15 cellular contexts compared by ENCODE assay signal in the genomic region with DNA sequence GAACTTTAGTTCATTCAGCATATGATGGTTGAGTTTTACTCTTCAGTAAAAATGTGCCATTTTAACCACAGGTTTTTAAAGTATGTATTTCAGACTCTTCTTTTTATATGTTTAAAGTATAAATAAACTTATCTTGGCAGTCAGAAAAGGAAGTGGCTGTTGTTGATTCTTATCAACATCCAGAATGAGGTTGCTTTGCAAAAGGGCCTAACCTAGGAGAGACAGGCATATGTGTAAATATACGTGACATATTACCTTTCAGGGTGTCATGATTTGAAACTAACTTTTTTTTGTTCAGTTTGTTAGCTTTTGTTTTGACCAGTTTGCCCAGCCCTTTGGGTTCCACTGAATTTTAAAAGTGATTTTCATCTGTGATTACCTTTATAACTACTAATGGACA.
A peak's percentile ranks its signal among the peaks of the same experiment; 100 is the strongest.
DNase-seq lines count a peak whose midpoint lies in the region; ATAC-seq and TF ChIP-seq lines count a peak whose summit lies in the region.
"Had no signal": no experiment of that assay in that cellular context is flagged by ENCODE, and none has a peak within 500 bp of the region (broad histone marks: within the 10 kb centered on the region; RNA-seq: fewer than 3 reads in every experiment).

No MANE protein-coding gene starts in this region.

- peaks cover 54% of the 10 kb centered on the region for H3K4me1 ChIP-seq in OCI-LY3 (ENCODE audit: low read length)

- 0 out of 2 replicates have a peak overlapping the region, but pooled peaks have one; percentile 4 for H3K4me2 ChIP-seq in OCI-LY3 (ENCODE audit: low read length)

- H3K36me3 ChIP-seq in OCI-LY3 (replicated peaks; ENCODE audit: low read depth, low read length), result peaks cover 48% of the 10 kb centered on the region
- H3K36me3 ChIP-seq: prostate gland, suprapubic skin had no signal

- TF ChIP-seq CTCF in OCI-LY3 (IDR thresholded peaks at IDR 0.05; ENCODE audit: low read depth, low read length), result no peak

- no peaks in the 10 kb centered on the region for H3K27me3 ChIP-seq in OCI-LY3 (ENCODE audit: low read depth, low read length)
- H3K27me3 ChIP-seq: suprapubic skin had no signal

- no peak overlapping the region for H3K9ac ChIP-seq in OCI-LY3 (ENCODE audit: low read length)

- peaks cover 100% of the 10 kb centered on the region for H3K79me2 ChIP-seq in OCI-LY3 (ENCODE audit: low read length)

- peaks cover 28% of the 10 kb centered on the region for H3K36me3 Mint-ChIP-seq in activated T-cell treated with anti-CD3 and anti-CD28 coated beads, Interleukin-2, amount 50 U/mL, for 24 hours (ENCODE audit: low read depth)
- peaks cover 24% of the 10 kb centered on the region for H3K36me3 Mint-ChIP-seq in central memory CD8-positive, alpha-beta T cell (ENCODE audit: insufficient read depth)
- peaks cover 6% of the 10 kb centered on the region for H3K36me3 Mint-ChIP-seq in stimulated activated memory B cell treated with anti-CD40 and anti-IgM and Interleukin-4, amounts not matched to agents 10 μg/mL and 1 μg/mL and 100 μg/mL, for 72 hours

- H3K27ac Mint-ChIP-seq in activated T-cell treated with anti-CD3 and anti-CD28 coated beads, Interleukin-2, amount 50 U/mL, for 24 hours, result peak overlapping the region; percentile 82
- peak overlapping the region; percentile 93 for H3K27ac Mint-ChIP-seq in central memory CD8-positive, alpha-beta T cell (ENCODE audit: low read depth)
- peak overlapping the region; percentile 28 for H3K27ac Mint-ChIP-seq in stimulated activated memory B cell treated with anti-CD40 and anti-IgM and Interleukin-4, amounts not matched to agents 10 μg/mL and 1 μg/mL and 100 μg/mL, for 72 hours
- H3K27ac Mint-ChIP-seq: activated B cell treated with CpG ODN at 0.5 μM for 24 hours had no signal

- no peaks in the 10 kb centered on the region for H3K9me3 Mint-ChIP-seq in activated T-cell treated with anti-CD3 and anti-CD28 coated beads, Interleukin-2, amount 50 U/mL, for 24 hours
- H3K9me3 Mint-ChIP-seq in central memory CD8-positive, alpha-beta T cell, result no peaks in the 10 kb centered on the region
- no peaks in the 10 kb centered on the region for H3K9me3 Mint-ChIP-seq in stimulated activated memory B cell treated with anti-CD40 and anti-IgM and Interleukin-4, amounts not matched to agents 10 μg/mL and 1 μg/mL and 100 μg/mL, for 72 hours
- H3K9me3 Mint-ChIP-seq: activated B cell treated with CpG ODN at 0.5 μM for 24 hours had no signal

- no peaks in the 10 kb centered on the region for H3K27me3 Mint-ChIP-seq in activated T-cell treated with anti-CD3 and anti-CD28 coated beads, Interleukin-2, amount 50 U/mL, for 24 hours
- H3K27me3 Mint-ChIP-seq in central memory CD8-positive, alpha-beta T cell, result no peaks in the 10 kb centered on the region
- no peaks in the 10 kb centered on the region for H3K27me3 Mint-ChIP-seq in stimulated activated memory B cell treated with anti-CD40 and anti-IgM and Interleukin-4, amounts not matched to agents 10 μg/mL and 1 μg/mL and 100 μg/mL, for 72 hours
- H3K27me3 Mint-ChIP-seq: activated B cell treated with CpG ODN at 0.5 μM for 24 hours had no signal

- no peak overlapping the region for H3K27ac ChIP-seq in OCI-LY3 (ENCODE audit: low read length)
- H3K27ac ChIP-seq: suprapubic skin had no signal

- peak overlapping the region; percentile 48 for H3K4me3 Mint-ChIP-seq in activated T-cell treated with anti-CD3 and anti-CD28 coated beads, Interleukin-2, amount 50 U/mL, for 24 hours
- peak overlapping the region; percentile 42 for H3K4me3 Mint-ChIP-seq in central memory CD8-positive, alpha-beta T cell
- no peak overlapping the region for H3K4me3 Mint-ChIP-seq in stimulated activated memory B cell treated with anti-CD40 and anti-IgM and Interleukin-4, amounts not matched to agents 10 μg/mL and 1 μg/mL and 100 μg/mL, for 72 hours

- peaks cover 90% of the 10 kb centered on the region for H3K4me1 Mint-ChIP-seq in activated T-cell treated with anti-CD3 and anti-CD28 coated beads, Interleukin-2, amount 50 U/mL, for 24 hours (ENCODE audit: low read depth)
- peaks cover 87% of the 10 kb centered on the region for H3K4me1 Mint-ChIP-seq in central memory CD8-positive, alpha-beta T cell
- H3K4me1 Mint-ChIP-seq in stimulated activated memory B cell treated with anti-CD40 and anti-IgM and Interleukin-4, amounts not matched to agents 10 μg/mL and 1 μg/mL and 100 μg/mL, for 72 hours, result peaks cover 91% of the 10 kb centered on the region

- peak; percentile 57 for ATAC-seq in central memory CD8-positive, alpha-beta T cell (replicated peaks; ENCODE audit: extremely low read depth, poor library complexity, severe bottlenecking)
- ATAC-seq in stimulated activated memory B cell treated with anti-CD40 and anti-IgM and Interleukin-4, amounts not matched to agents 10 μg/mL and 1 μg/mL and 100 μg/mL, for 72 hours, result no peak
- ATAC-seq in HG02763 (IDR thresholded peaks at IDR 0.05; ENCODE audit: unreplicated experiment), result no peak

- no peak overlapping the region for H2AFZ ChIP-seq in OCI-LY3 (ENCODE audit: low read depth, low read length)

- no peak for DNase-seq in activated T-cell treated with anti-CD3 and anti-CD28 coated beads, Interleukin-2, amount 50 U/mL, for 24 hours
- no peak for DNase-seq in activated T-cell treated with anti-CD3 and anti-CD28 coated beads, Interleukin-2, amount 50 U/mL, for 48 hours
- no peak for DNase-seq in central memory CD8-positive, alpha-beta T cell (ENCODE audit: low spot score in 2 of 2)
- DNase-seq in foreskin melanocyte (no peak), NCI-H446 (lab: John Stamatoyannopoulos, UW) (no peak)
- DNase-seq: activated B cell treated with CpG ODN at 0.5 μM for 24 hours; DMS53; NCI-H1048; NCI-H510A; stimulated activated CD4-positive, alpha-beta T cell treated with anti-CD3 and anti-CD28 coated beads, Interleukin-2, amount 100 ng/mL, for 48 hours had no signal

- no peak overlapping the region for H3K4me3 ChIP-seq in OCI-LY3 (ENCODE audit: low read length)
- H3K4me3 ChIP-seq: prostate gland, suprapubic skin had no signal

- H3K9me3 ChIP-seq in OCI-LY3 (ENCODE audit: insufficient read depth, low read length), result no peaks in the 10 kb centered on the region
- H3K9me3 ChIP-seq: prostate gland, suprapubic skin had no signal

- peaks cover 100% of the 10 kb centered on the region for H4K20me1 ChIP-seq in OCI-LY3 (ENCODE audit: insufficient read depth, low read length)

Comparison
In these comparisons a context has a peak if more than half of its experiments do, and no peak if none do; other contexts are left out.
1. H3K27ac Mint-ChIP-seq: peak in every context shown above with its lines; median percentile 93 in central memory CD8-positive, alpha-beta T cell; 82 in activated T-cell treated with anti-CD3 and anti-CD28 coated beads, Interleukin-2, amount 50 U/mL, for 24 hours; 28 in stimulated activated memory B cell treated with anti-CD40 and anti-IgM and Interleukin-4, amounts not matched to agents 10 μg/mL and 1 μg/mL and 100 μg/mL, for 72 hours.